ENCODE assay signal across 17 cellular contexts in the genomic region with DNA sequence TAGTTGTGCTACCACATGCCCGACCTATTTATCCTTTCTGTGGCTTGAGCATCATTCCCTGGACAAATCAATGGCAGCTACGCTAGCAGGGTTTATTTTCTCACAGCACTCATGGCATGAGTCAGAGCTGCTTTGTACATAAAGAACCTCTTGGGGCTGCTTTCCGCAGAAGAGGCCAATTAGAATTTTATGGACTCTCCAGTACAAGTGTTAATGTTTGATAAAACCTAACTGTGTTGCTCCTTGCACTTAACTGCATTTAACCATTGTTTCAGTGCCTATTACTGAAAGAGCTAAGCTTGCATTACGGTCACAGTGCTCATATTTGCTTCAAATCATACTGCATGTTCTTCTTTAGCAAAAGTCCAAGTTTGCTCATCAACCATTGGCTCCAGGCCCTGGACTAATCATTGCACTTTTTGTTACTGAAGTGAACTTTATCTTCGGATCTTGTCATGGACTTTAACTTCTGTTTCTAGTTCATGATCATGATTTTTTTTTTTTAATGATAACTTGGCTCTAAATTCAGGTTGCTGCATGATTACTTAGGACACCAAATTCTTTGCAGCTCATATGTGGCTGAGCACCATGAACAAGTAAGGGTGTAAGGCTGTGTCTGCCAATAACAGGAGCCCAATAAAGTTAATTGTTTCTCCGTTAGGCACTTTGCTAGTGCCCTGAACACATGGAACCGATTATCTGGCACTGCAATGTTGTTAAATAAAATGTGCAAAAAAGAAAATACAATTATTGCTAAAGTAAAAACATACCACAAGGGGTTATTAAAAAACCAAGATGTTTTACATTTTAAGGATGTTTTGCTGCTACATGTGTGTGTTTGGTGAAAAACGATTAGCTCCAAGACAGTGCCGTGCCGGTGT.
DNase-seq lines count a peak whose midpoint lies in the region; ATAC-seq, FAIRE-seq and TF ChIP-seq lines count a peak whose summit lies in the region.
"Had no signal": no experiment of that assay in that cellular context is flagged by ENCODE, and none has a peak within 500 bp of the region (broad histone marks: within the 10 kb centered on the region; RNA-seq: fewer than 3 reads in every experiment).

No MANE protein-coding gene starts in this region.

- H3K4me2 ChIP-seq in astrocyte (ENCODE audit: low read length), result no peak overlapping the region

- no peaks in the 10 kb centered on the region for H3K27me3 ChIP-seq in astrocyte (ENCODE audit: insufficient read depth, low read length)
- H3K27me3 ChIP-seq: breast epithelium, esophagus muscularis mucosa had no signal

- H3K79me2 ChIP-seq in astrocyte (ENCODE audit: insufficient read depth, low read length), result no peaks in the 10 kb centered on the region

- H3K27me3 Mint-ChIP-seq in astrocyte (ENCODE audit: low read depth, unreplicated experiment), result no peaks in the 10 kb centered on the region
- H3K27me3 Mint-ChIP-seq in activated CD4-positive, alpha-beta T cell treated with anti-CD3 and anti-CD28 coated beads, Interleukin-2, amount 10 ng/mL, durations not matched to agents 24 days and 14 days, result no peaks in the 10 kb centered on the region
- H3K27me3 Mint-ChIP-seq: CD4-positive, alpha-beta memory T cell; IgD-negative memory B cell had no signal

- ATAC-seq in HG03175 (IDR thresholded peaks at IDR 0.05; ENCODE audit: unreplicated experiment), result no peak
- ATAC-seq in GM19397 (IDR thresholded peaks at IDR 0.05; ENCODE audit: unreplicated experiment), result no peak
- ATAC-seq: left ventricle myocardium superior had no signal

- no peaks in the 10 kb centered on the region for H3K36me3 Mint-ChIP-seq in astrocyte (ENCODE audit: low read depth, unreplicated experiment)
- H3K36me3 Mint-ChIP-seq in activated CD4-positive, alpha-beta T cell treated with anti-CD3 and anti-CD28 coated beads, Interleukin-2, amount 10 ng/mL, durations not matched to agents 24 days and 14 days (ENCODE audit: low read depth), result no peaks in the 10 kb centered on the region
- H3K36me3 Mint-ChIP-seq: CD4-positive, alpha-beta memory T cell; IgD-negative memory B cell had no signal

- no peak for TF ChIP-seq CTCF in astrocyte (IDR thresholded peaks at IDR 0.05; ENCODE audit: insufficient read depth, low read depth, low read length)
- no peak for TF ChIP-seq CTCF in kidney (IDR thresholded peaks at IDR 0.05; ENCODE audit: borderline replicate concordance, extremely low read depth, insufficient read depth)

- H3K27ac ChIP-seq in astrocyte (ENCODE audit: low read depth, low read length), result no peak overlapping the region
- H3K27ac ChIP-seq in kidney (ENCODE audit: low read depth in 2 of 2, low read length in 2 of 2), result no peak overlapping the region
- H3K27ac ChIP-seq: breast epithelium, esophagus muscularis mucosa had no signal

- H3K4me1 Mint-ChIP-seq in astrocyte (ENCODE audit: low read depth, unreplicated experiment), result no peaks in the 10 kb centered on the region
- H3K4me1 Mint-ChIP-seq in activated CD4-positive, alpha-beta T cell treated with anti-CD3 and anti-CD28 coated beads, Interleukin-2, amount 10 ng/mL, durations not matched to agents 24 days and 14 days, result no peaks in the 10 kb centered on the region
- H3K4me1 Mint-ChIP-seq: CD4-positive, alpha-beta memory T cell; IgD-negative memory B cell had no signal

- H3K4me3 ChIP-seq in astrocyte (ENCODE audit: insufficient read depth, low read depth, low read length), result no peak overlapping the region
- peak overlapping the region in 1 of 2 donors; percentile 15 for H3K4me3 ChIP-seq in kidney (ENCODE audit: low read length in 2 of 2)
- H3K4me3 ChIP-seq: breast epithelium, esophagus muscularis mucosa had no signal

- H3K4me1 ChIP-seq in astrocyte (ENCODE audit: insufficient read depth, low read length), result no peaks in the 10 kb centered on the region
- no peaks in the 10 kb centered on the region for H3K4me1 ChIP-seq in kidney (ENCODE audit: control insufficient read depth in 1 of 2, insufficient read depth in 1 of 2, low read depth in 1 of 2, low read length in 2 of 2)
- H3K4me1 ChIP-seq: breast epithelium, esophagus muscularis mucosa had no signal

- no peaks in the 10 kb centered on the region for H3K9me3 Mint-ChIP-seq in astrocyte (ENCODE audit: unreplicated experiment)
- no peaks in the 10 kb centered on the region for H3K9me3 Mint-ChIP-seq in activated CD4-positive, alpha-beta T cell treated with anti-CD3 and anti-CD28 coated beads, Interleukin-2, amount 10 ng/mL, durations not matched to agents 24 days and 14 days
- H3K9me3 Mint-ChIP-seq: IgD-negative memory B cell had no signal

- no peak overlapping the region for H3K27ac Mint-ChIP-seq in astrocyte (ENCODE audit: unreplicated experiment)
- no peak overlapping the region for H3K27ac Mint-ChIP-seq in activated CD4-positive, alpha-beta T cell treated with anti-CD3 and anti-CD28 coated beads, Interleukin-2, amount 10 ng/mL, durations not matched to agents 24 days and 14 days
- H3K27ac Mint-ChIP-seq: CD4-positive, alpha-beta memory T cell; IgD-negative memory B cell had no signal

- DNase-seq in DMS79 treated with DMSO at 0.1 percent for 48 hours (lab: John Stamatoyannopoulos, UW) (peak; percentile 33), NCI-H187 treated with DMSO at 0.1 percent for 48 hours (lab: John Stamatoyannopoulos, UW) (peak; percentile 84), astrocyte (ENCODE audit: low read depth) (peak; percentile 49), mucosa of gallbladder (ENCODE audit: low spot score) (peak; percentile 62), kidney (no peak)
- DNase-seq in activated CD4-positive, alpha-beta T cell treated with anti-CD3 and anti-CD28 coated beads, Interleukin-2, amount 10 ng/mL, durations not matched to agents 24 days and 14 days, result no peak
- DNase-seq: activated T-cell treated with anti-CD3 and anti-CD28 coated beads for 4 hours; CD4-positive, alpha-beta memory T cell; left ventricle myocardium superior; retina; T-helper 9 cell had no signal

- H3K36me3 ChIP-seq in astrocyte (ENCODE audit: insufficient read depth, low read length) (no peaks in the 10 kb centered on the region), kidney (ENCODE audit: control insufficient read depth in 1 of 2, insufficient read depth in 2 of 2, low read length in 2 of 2) (no peaks in the 10 kb centered on the region)
- H3K36me3 ChIP-seq: breast epithelium, esophagus muscularis mucosa had no signal

- H3K9ac ChIP-seq in astrocyte (ENCODE audit: low read length), result no peak overlapping the region
- no peak overlapping the region for H3K9ac ChIP-seq in kidney (ENCODE audit: low read length in 2 of 2)

- no peak for FAIRE-seq in astrocyte (lab: Jason Lieb, UNC)
- no peak for FAIRE-seq in kidney (lab: Jason Lieb, UNC)
- FAIRE-seq: GM12891 had no signal

- H3K4me3 Mint-ChIP-seq in astrocyte (ENCODE audit: unreplicated experiment), result no peak overlapping the region
- H3K4me3 Mint-ChIP-seq in activated CD4-positive, alpha-beta T cell treated with anti-CD3 and anti-CD28 coated beads, Interleukin-2, amount 10 ng/mL, durations not matched to agents 24 days and 14 days, result no peak overlapping the region
- H3K4me3 Mint-ChIP-seq: CD4-positive, alpha-beta memory T cell; IgD-negative memory B cell had no signal

- peak overlapping the region; percentile 19 for H2AFZ ChIP-seq in astrocyte (ENCODE audit: low read depth, low read length)

- no peaks in the 10 kb centered on the region for H4K20me1 ChIP-seq in astrocyte (ENCODE audit: insufficient read depth, low read length)

- intact Hi-C loops in kidney (cut with DNase I), result no loop called here
- intact Hi-C loops in activated CD4-positive, alpha-beta T cell treated with anti-CD3 and anti-CD28 coated beads, Interleukin-2, amount 10 ng/mL, durations not matched to agents 24 days and 14 days (cut with micrococcal nuclease), result no loop called here

- H3K9me3 ChIP-seq in astrocyte (ENCODE audit: insufficient read depth, low read depth, low read length), result no peaks in the 10 kb centered on the region
- no peaks in the 10 kb centered on the region for H3K9me3 ChIP-seq in kidney (ENCODE audit: control insufficient read depth in 1 of 2, low read length in 2 of 2)
- H3K9me3 ChIP-seq: breast epithelium, esophagus muscularis mucosa had no signal

Comparison
In these comparisons a context has a peak if more than half of its experiments do, and no peak if none do; other contexts are left out.
1. DNase-seq: peak in DMS79 treated with DMSO at 0.1 percent for 48 hours (single experiment), NCI-H187 treated with DMSO at 0.1 percent for 48 hours (single experiment), astrocyte (single experiment) and mucosa of gallbladder (single experiment); none in kidney (single experiment) and activated CD4-positive, alpha-beta T cell treated with anti-CD3 and anti-CD28 coated beads, Interleukin-2, amount 10 ng/mL, durations not matched to agents 24 days and 14 days (single experiment).